In genomic region chr9:111474385-111474784, GRCh38 we compare ENCODE assay signal across 1 cellular context.
TF ChIP-seq lines count a peak whose summit lies in the region.

No MANE protein-coding gene starts in this region.

TF ChIP-seq in K562, 482 proteins besides CTCF, POLR2A, EP300 and RAD21 (continued from another document):
- no peak for TF ChIP-seq FOXO4 (CRISPR knock-in tag; IDR thresholded peaks at IDR 0.05)
- no peak for TF ChIP-seq KLF16 (IDR thresholded peaks at IDR 0.05)
TF ChIP-seq in K562: peak in this region for 0.
